Comparison of ENCODE assay signal across 8 cellular contexts in genomic region chr1:167121375-167122120, GRCh38. TPM values are rescaled to one million over a fixed set of nuclear protein-coding genes. Genes with fewer than 3 reads are reported as not detected.
DNase-seq lines count a peak whose midpoint lies in the region; ATAC-seq lines count a peak whose summit lies in the region.

No MANE protein-coding gene starts in this region.

- no peaks in the 10 kb centered on the region for H3K4me1 ChIP-seq in thymus (ENCODE audit: control insufficient read depth, insufficient read depth, low read length)

- no peaks in the 10 kb centered on the region for H3K4me1 Mint-ChIP-seq in activated CD4-positive, alpha-beta T cell treated with anti-CD3 and anti-CD28 coated beads for 36 hours
- H3K4me1 Mint-ChIP-seq in activated CD8-positive, alpha-beta memory T cell treated with anti-CD3 and anti-CD28 coated beads, Interleukin-2, amount 10 ng/mL, durations not matched to agents 7 days and 5 days = peaks cover 2% of the 10 kb centered on the region
- H3K4me1 Mint-ChIP-seq in naive B cell = peaks cover 0 to 11% (median 0%) of the 10 kb centered on the region in 3 donors

- no peaks in the 10 kb centered on the region for H3K36me3 Mint-ChIP-seq in activated CD4-positive, alpha-beta T cell treated with anti-CD3 and anti-CD28 coated beads for 36 hours (ENCODE audit: low read depth)
- H3K36me3 Mint-ChIP-seq in activated CD8-positive, alpha-beta memory T cell treated with anti-CD3 and anti-CD28 coated beads, Interleukin-2, amount 10 ng/mL, durations not matched to agents 7 days and 5 days = no peaks in the 10 kb centered on the region
- H3K36me3 Mint-ChIP-seq in naive B cell = no peaks in the 10 kb centered on the region

- no peaks in the 10 kb centered on the region for H3K36me3 ChIP-seq in thymus (ENCODE audit: control insufficient read depth, insufficient read depth)

- peak overlapping the region; percentile 45 for H3K4me3 ChIP-seq in thymus (ENCODE audit: low read length)

- H3K27ac ChIP-seq in thymus (ENCODE audit: low read depth) = no peak overlapping the region

- intact Hi-C loops in activated CD4-positive, alpha-beta T cell treated with anti-CD3 and anti-CD28 coated beads for 36 hours (cut with DNase I, micrococcal nuclease) = loop anchor here (5.0 kb wide), 3 partner anchors 144 to 421 kb away; partner anchors contain the start of gene ILDR2 (in 1 of the 2)

- peak overlapping the region; percentile 66 for H3K27ac Mint-ChIP-seq in activated CD4-positive, alpha-beta T cell treated with anti-CD3 and anti-CD28 coated beads for 36 hours
- no peak overlapping the region for H3K27ac Mint-ChIP-seq in activated CD8-positive, alpha-beta memory T cell treated with anti-CD3 and anti-CD28 coated beads, Interleukin-2, amount 10 ng/mL, durations not matched to agents 7 days and 5 days
- H3K27ac Mint-ChIP-seq in naive B cell = peak overlapping the region in 2 of 6 donors; percentile 20 to 95

- 17% methylated on average over 47 of the region's 47 CpGs for WGBS in thymus

- no peaks in the 10 kb centered on the region for H3K9me3 ChIP-seq in thymus (ENCODE audit: control insufficient read depth)

- CTCF ChIA-PET in activated CD4-positive, alpha-beta T cell treated with anti-CD3 and anti-CD28 coated beads for 36 hours (lab: Charles Lee) = interaction anchor here (0.7 to 2.0 kb wide), 6 partner anchors 30 to 211 kb away, joined by 3 to 9 read pairs (median 3); no protein-coding TSS in a partner anchor
- CTCF ChIA-PET in activated CD8-positive, alpha-beta memory T cell treated with anti-CD3 and anti-CD28 coated beads, Interleukin-2, amount 10 ng/mL, durations not matched to agents 7 days and 5 days (lab: Charles Lee) = interaction anchor here (0.7 to 4.3 kb wide), 4 partner anchors 56 to 98 kb away, joined by 3 to 23 read pairs (median 5); no protein-coding TSS in a partner anchor

- peak overlapping the region; percentile 65 for H3K4me3 Mint-ChIP-seq in activated CD4-positive, alpha-beta T cell treated with anti-CD3 and anti-CD28 coated beads for 36 hours
- peak overlapping the region; percentile 70 for H3K4me3 Mint-ChIP-seq in activated CD8-positive, alpha-beta memory T cell treated with anti-CD3 and anti-CD28 coated beads, Interleukin-2, amount 10 ng/mL, durations not matched to agents 7 days and 5 days
- H3K4me3 Mint-ChIP-seq in naive B cell = peak overlapping the region in 7 of 8 donors; percentile 71 to 92 (median 88)

- peak; percentile 64 for ATAC-seq in activated CD4-positive, alpha-beta T cell treated with anti-CD3 and anti-CD28 coated beads for 36 hours
- ATAC-seq in activated CD8-positive, alpha-beta memory T cell treated with anti-CD3 and anti-CD28 coated beads, Interleukin-2, amount 10 ng/mL, durations not matched to agents 7 days and 5 days = peak; percentile 64
- ATAC-seq in esophagus mucosa (peak; percentile 83), naive B cell (ENCODE audit: low read depth in 2 of 2) (peak; percentile 41 to 67)

- no peaks in the 10 kb centered on the region for H3K27me3 ChIP-seq in thymus (ENCODE audit: control insufficient read depth, insufficient read depth)

- DNase-seq in activated CD4-positive, alpha-beta T cell treated with anti-CD3 and anti-CD28 coated beads for 36 hours = peak; percentile 56
- no peak for DNase-seq in activated CD4-positive, alpha-beta T cell treated with anti-CD3 and anti-CD28 coated beads for 1 hour
- DNase-seq in activated CD8-positive, alpha-beta memory T cell treated with anti-CD3 and anti-CD28 coated beads, Interleukin-2, amount 10 ng/mL, durations not matched to agents 7 days and 5 days = peak; percentile 44
- DNase-seq in naive B cell = no peak
- DNase-seq in NCI-H446 treated with DMSO at 0.1 percent for 48 hours (lab: John Stamatoyannopoulos, UW) = no peak
- DNase-seq in DMS 273 treated with DMSO at 0.1 percent for 48 hours (lab: John Stamatoyannopoulos, UW) = no peak

- POLR2A ChIA-PET in activated CD4-positive, alpha-beta T cell treated with anti-CD3 and anti-CD28 coated beads for 36 hours (lab: Charles Lee) = no interaction called here

- no peaks in the 10 kb centered on the region for H3K9me3 Mint-ChIP-seq in activated CD4-positive, alpha-beta T cell treated with anti-CD3 and anti-CD28 coated beads for 36 hours (ENCODE audit: low read depth)
- no peaks in the 10 kb centered on the region for H3K9me3 Mint-ChIP-seq in activated CD8-positive, alpha-beta memory T cell treated with anti-CD3 and anti-CD28 coated beads, Interleukin-2, amount 10 ng/mL, durations not matched to agents 7 days and 5 days (ENCODE audit: low read depth)
- H3K9me3 Mint-ChIP-seq in naive B cell = no peaks in the 10 kb centered on the region

- H3K27me3 Mint-ChIP-seq in activated CD4-positive, alpha-beta T cell treated with anti-CD3 and anti-CD28 coated beads for 36 hours = no peaks in the 10 kb centered on the region
- H3K27me3 Mint-ChIP-seq in activated CD8-positive, alpha-beta memory T cell treated with anti-CD3 and anti-CD28 coated beads, Interleukin-2, amount 10 ng/mL, durations not matched to agents 7 days and 5 days = peaks cover 17% of the 10 kb centered on the region
- H3K27me3 Mint-ChIP-seq in naive B cell = peaks cover 32 to 53% (median 44%) of the 10 kb centered on the region in 3 donors

RNA-seq across cellular contexts. Expression of gene STYXL2, which starts 27.7 kb away (rescaled TPM):
- not detected for total RNA-seq in activated CD4-positive, alpha-beta T cell treated with anti-CD3 and anti-CD28 coated beads for 36 hours
- not detected for total RNA-seq in activated CD8-positive, alpha-beta memory T cell treated with anti-CD3 and anti-CD28 coated beads, Interleukin-2, amount 10 ng/mL, durations not matched to agents 7 days and 5 days
- not detected for total RNA-seq in esophagus mucosa
- polyA plus RNA-seq in naive B cell (ENCODE audit: low read depth in 6 of 6) = not detected
- 0.32 TPM for polyA plus RNA-seq in thymus

RNA-seq across cellular contexts. Expression of gene GPA33, which starts 31.4 kb away (rescaled TPM):
- total RNA-seq in activated CD4-positive, alpha-beta T cell treated with anti-CD3 and anti-CD28 coated beads for 36 hours = under 1 TPM; 0.39 to 0.56 TPM
- under 1 TPM; 0.21 to 0.64 TPM for total RNA-seq in activated CD8-positive, alpha-beta memory T cell treated with anti-CD3 and anti-CD28 coated beads, Interleukin-2, amount 10 ng/mL, durations not matched to agents 7 days and 5 days
- total RNA-seq in esophagus mucosa = not detected
- polyA plus RNA-seq in naive B cell (ENCODE audit: low read depth in 6 of 6) (10 to 100 TPM in 1 of 6 donors, 1 to 10 TPM in 5; 3.4 to 14.6 (median 5.7) TPM), thymus (3.5 TPM)

Comparison
In these comparisons a context has a peak if more than half of its experiments do, and no peak if none do; other contexts are left out.
1. DNase-seq: peak in activated CD4-positive, alpha-beta T cell treated with anti-CD3 and anti-CD28 coated beads for 36 hours (single experiment) and activated CD8-positive, alpha-beta memory T cell treated with anti-CD3 and anti-CD28 coated beads, Interleukin-2, amount 10 ng/mL, durations not matched to agents 7 days and 5 days (single experiment); none in activated CD4-positive, alpha-beta T cell treated with anti-CD3 and anti-CD28 coated beads for 1 hour (single experiment), naive B cell (single experiment), NCI-H446 treated with DMSO at 0.1 percent for 48 hours (single experiment) and DMS 273 treated with DMSO at 0.1 percent for 48 hours (single experiment).
2. Peak in every context shown above with its lines, with median percentiles within 50 percentile points of each other: ATAC-seq and H3K4me3 Mint-ChIP-seq.